ENCODE assay signal across 8 cellular contexts in the genomic region with DNA sequence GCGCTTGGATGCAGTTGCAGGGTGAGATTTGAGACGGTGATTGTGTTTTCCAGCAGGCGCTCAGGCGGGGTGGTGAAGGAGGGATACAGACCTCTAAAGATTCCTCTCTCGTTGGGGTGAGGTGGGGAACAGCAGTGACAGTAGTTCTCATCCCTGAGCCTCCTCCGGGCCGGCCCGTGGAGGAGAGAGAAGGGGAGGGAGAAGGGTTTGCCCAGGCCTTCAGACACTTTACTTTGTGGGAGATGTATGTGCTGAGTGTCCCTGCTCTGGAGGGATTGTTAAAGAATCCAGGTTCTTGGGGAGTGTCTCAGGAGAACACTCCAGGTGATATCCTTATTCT. TPM values are rescaled to one million over a fixed set of nuclear protein-coding genes. Genes with fewer than 3 reads are reported as not detected.
A peak's percentile ranks its signal among the peaks of the same experiment; 100 is the strongest.
DNase-seq lines count a peak whose midpoint lies in the region; ATAC-seq and TF ChIP-seq lines count a peak whose summit lies in the region.

No MANE protein-coding gene starts in this region.

- peak overlapping the region; percentile 100 for H3K4me3 Mint-ChIP-seq in activated CD4-positive, alpha-beta T cell treated with anti-CD3 and anti-CD28 coated beads, Interleukin-2, amount 10 ng/mL, durations not matched to agents 7 days and 5 days

- H3K27ac ChIP-seq in SK-N-SH (ENCODE audit: low read depth in 2 of 2, low read length in 1 of 2) (peak overlapping the region; percentile 73 to 92; a peak in 3 of 4 replicates), gastroesophageal sphincter (peak overlapping the region; percentile 68 to 96 (median 88))

- H3K4me1 ChIP-seq in SK-N-SH (ENCODE audit: control insufficient read depth in 1 of 2, insufficient read depth in 2 of 2, low read depth in 1 of 2, low read length in 1 of 2) (peaks cover 0 to 8% of the 10 kb centered on the region in 2 experiments; a peak in 2 of 4 replicates), gastroesophageal sphincter (peaks cover 0 to 24% (median 9%) of the 10 kb centered on the region in 3 donors)

- H3K9ac ChIP-seq in SK-N-SH: peak overlapping the region; percentile 69

- H3K27me3 ChIP-seq in SK-N-SH (ENCODE audit: insufficient read depth) (no peaks in the 10 kb centered on the region), gastroesophageal sphincter (no peaks in the 10 kb centered on the region)

- H3K36me3 ChIP-seq in SK-N-SH (replicated peaks in 1 of 2; ENCODE audit: control insufficient read depth in 1 of 2, insufficient read depth in 2 of 2, low read length in 1 of 2) (no peaks in the 10 kb centered on the region), gastroesophageal sphincter (no peaks in the 10 kb centered on the region)

- no peak for DNase-seq in activated CD4-positive, alpha-beta T cell treated with anti-CD3 and anti-CD28 coated beads, Interleukin-2, amount 10 ng/mL, durations not matched to agents 7 days and 5 days
- no peak for DNase-seq in activated CD4-positive, alpha-beta T cell treated with anti-CD3 and anti-CD28 coated beads, Interleukin-2, amount 50 U/mL, for 4 hours
- DNase-seq in SK-N-SH (peak; percentile 51), sciatic nerve (ENCODE audit: low spot score) (no peak), DMS114 treated with DMSO at 0.1 percent for 48 hours (lab: John Stamatoyannopoulos, UW; ENCODE audit: unreplicated experiment) (no peak), NCI-H1930 (lab: John Stamatoyannopoulos, UW) (no peak), RPMI8226 (no peak)

- H3K27me3 Mint-ChIP-seq in activated CD4-positive, alpha-beta T cell treated with anti-CD3 and anti-CD28 coated beads, Interleukin-2, amount 10 ng/mL, durations not matched to agents 7 days and 5 days: peaks cover 10% of the 10 kb centered on the region

- H3K9me3 ChIP-seq in SK-N-SH (no peaks in the 10 kb centered on the region), gastroesophageal sphincter (no peaks in the 10 kb centered on the region)

- no peak for TF ChIP-seq CTCF in SK-N-SH (IDR thresholded peaks at IDR 0.05)
- no peak for TF ChIP-seq CTCF in gastroesophageal sphincter (IDR thresholded peaks at IDR 0.05)

- no peaks in the 10 kb centered on the region for H3K9me3 Mint-ChIP-seq in activated CD4-positive, alpha-beta T cell treated with anti-CD3 and anti-CD28 coated beads, Interleukin-2, amount 10 ng/mL, durations not matched to agents 7 days and 5 days

- H4K20me1 ChIP-seq in SK-N-SH (ENCODE audit: insufficient read depth): no peaks in the 10 kb centered on the region

- H3K9me2 ChIP-seq in SK-N-SH: no peaks in the 10 kb centered on the region

- H3K79me2 ChIP-seq in SK-N-SH (ENCODE audit: insufficient read depth): peaks cover 18% of the 10 kb centered on the region; the same call in 1 of the 2 replicates

- TF ChIP-seq POLR2A in gastroesophageal sphincter (IDR thresholded peaks at IDR 0.05): no peak

- H2AFZ ChIP-seq in SK-N-SH (ENCODE audit: low read depth): peak overlapping the region; percentile 95

- CTCF ChIA-PET in activated CD4-positive, alpha-beta T cell treated with anti-CD3 and anti-CD28 coated beads, Interleukin-2, amount 10 ng/mL, durations not matched to agents 7 days and 5 days (lab: Charles Lee): interaction anchor here (0.6 to 2.0 kb wide), 10 partner anchors 9 to 456 kb away, joined by 3 to 11 read pairs (median 7); a partner anchor contains a TSS
- CTCF ChIA-PET in SK-N-SH (lab: Yijun Ruan, JAX): interaction anchor here (1.0 to 5.7 kb wide), 10 partner anchors 9 to 92 kb away, joined by 3 to 35 read pairs (median 6); a partner anchor contains a TSS

- ATAC-seq in gastroesophageal sphincter (peak; percentile 27), sciatic nerve (peak; percentile 44)

- H3K4me1 Mint-ChIP-seq in activated CD4-positive, alpha-beta T cell treated with anti-CD3 and anti-CD28 coated beads, Interleukin-2, amount 10 ng/mL, durations not matched to agents 7 days and 5 days: peaks cover 38% of the 10 kb centered on the region

- H3K4me3 ChIP-seq in SK-N-SH (ENCODE audit: low read depth in 2 of 2, low read length in 1 of 2): peak overlapping the region; percentile 73 to 90
- peak overlapping the region; percentile 69 to 74 for H3K4me3 ChIP-seq in gastroesophageal sphincter

- no peak for TF ChIP-seq RAD21 in SK-N-SH (IDR thresholded peaks at IDR 0.05; ENCODE audit: low read length)

- no peak for TF ChIP-seq EP300 in SK-N-SH (IDR thresholded peaks at IDR 0.05; ENCODE audit: borderline replicate concordance in 1 of 2, low read depth in 1 of 2, low read length in 1 of 2)
- no peak for TF ChIP-seq EP300 in gastroesophageal sphincter (IDR thresholded peaks at IDR 0.05)

- WGBS in SK-N-SH (ENCODE audit: low lambda C conversion rate): no CpG with 5 or more reads among the region's 8 CpGs
- WGBS in gastroesophageal sphincter (ENCODE audit: low coverage in 1 of 2), 2 donors: 0 to 1% methylated on average over 7 to 8 of the region's 8 CpGs

- H3K27ac Mint-ChIP-seq in activated CD4-positive, alpha-beta T cell treated with anti-CD3 and anti-CD28 coated beads, Interleukin-2, amount 10 ng/mL, durations not matched to agents 7 days and 5 days: peak overlapping the region; percentile 96

- peaks cover 10% of the 10 kb centered on the region for H3K36me3 Mint-ChIP-seq in activated CD4-positive, alpha-beta T cell treated with anti-CD3 and anti-CD28 coated beads, Interleukin-2, amount 10 ng/mL, durations not matched to agents 7 days and 5 days (ENCODE audit: low read depth)

- intact Hi-C loops in sciatic nerve (cut with DNase I): no loop called here

- H3K4me2 ChIP-seq in SK-N-SH: peak overlapping the region; percentile 90

- H3F3A ChIP-seq in SK-N-SH (replicated peaks; ENCODE audit: insufficient read depth): peaks cover 8% of the 10 kb centered on the region

- POLR2A ChIA-PET in activated CD4-positive, alpha-beta T cell treated with anti-CD3 and anti-CD28 coated beads, Interleukin-2, amount 10 ng/mL, durations not matched to agents 7 days and 5 days (lab: Charles Lee): interaction anchor here (1.9 kb wide), 1 partner anchor 76 kb away, joined by 11 read pairs; no protein-coding TSS in a partner anchor
- POLR2A ChIA-PET in SK-N-SH (lab: Yijun Ruan, JAX): interaction anchor here (0.7 to 1.9 kb wide), 4 partner anchors 56 to 89 kb away, joined by 3 to 50 read pairs (median 4); a partner anchor contains a TSS

TF ChIP-seq in SK-N-SH, 30 proteins besides CTCF, POLR2A, EP300 and RAD21 (continues in another document):
- TF ChIP-seq, protein P1, sequence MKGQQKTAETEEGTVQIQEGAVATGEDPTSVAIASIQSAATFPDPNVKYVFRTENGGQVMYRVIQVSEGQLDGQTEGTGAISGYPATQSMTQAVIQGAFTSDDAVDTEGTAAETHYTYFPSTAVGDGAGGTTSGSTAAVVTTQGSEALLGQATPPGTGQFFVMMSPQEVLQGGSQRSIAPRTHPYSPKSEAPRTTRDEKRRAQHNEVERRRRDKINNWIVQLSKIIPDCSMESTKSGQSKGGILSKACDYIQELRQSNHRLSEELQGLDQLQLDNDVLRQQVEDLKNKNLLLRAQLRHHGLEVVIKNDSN (IDR thresholded peaks at IDR 0.05; ENCODE audit: borderline replicate concordance, low read depth): no peak
- TF ChIP-seq JUND (IDR thresholded peaks at IDR 0.05) (no peak), MEF2A (IDR thresholded peaks at IDR 0.05; ENCODE audit: borderline replicate concordance, low read depth) (no peak), MXI1 (IDR thresholded peaks at IDR 0.05; ENCODE audit: low read depth, low read length) (no peak), TEAD4 (IDR thresholded peaks at IDR 0.05; ENCODE audit: borderline replicate concordance, insufficient read depth) (no peak), SMC3 (IDR thresholded peaks at IDR 0.05; ENCODE audit: low read depth, low read length) (no peak), FOXJ3 (CRISPR knock-in tag; IDR thresholded peaks at IDR 0.05) (no peak)

RNA-seq across cellular contexts. Expression of a gene that starts 41.0 kb away (rescaled TPM):
- total RNA-seq in activated CD4-positive, alpha-beta T cell treated with anti-CD3 and anti-CD28 coated beads, Interleukin-2, amount 10 ng/mL, durations not matched to agents 7 days and 5 days: 100 to 1,000 TPM; 329 to 391 TPM
- polyA plus RNA-seq in SK-N-SH (2012; rRNA removed): 52.4 and 83.7 TPM in 2 replicates
- polyA plus RNA-seq in SK-N-SH (2012; cell fraction: cytosol; rRNA removed): 51.2 and 54.6 TPM in 2 replicates
- polyA plus RNA-seq in SK-N-SH (2012; cell fraction: nucleus; rRNA removed): 25.2 and 32.3 TPM in 2 replicates
- 10 to 100 TPM; 12.9 to 19.7 (median 15.8) TPM for total RNA-seq in gastroesophageal sphincter
- total RNA-seq in sciatic nerve: 41.1 TPM

RNA-seq across cellular contexts. Expression of a gene that starts 41.5 kb away (rescaled TPM):
- 100 to 1,000 TPM; 396 to 441 TPM for total RNA-seq in activated CD4-positive, alpha-beta T cell treated with anti-CD3 and anti-CD28 coated beads, Interleukin-2, amount 10 ng/mL, durations not matched to agents 7 days and 5 days
- polyA plus RNA-seq in SK-N-SH (2012; rRNA removed): 31.1 and 35.7 TPM in 2 replicates
- 21.3 and 29.1 TPM in 2 replicates for polyA plus RNA-seq in SK-N-SH (2012; cell fraction: cytosol; rRNA removed)
- 34.6 and 35.9 TPM in 2 replicates for polyA plus RNA-seq in SK-N-SH (2012; cell fraction: nucleus; rRNA removed)
- total RNA-seq in gastroesophageal sphincter: 10 to 100 TPM; 24.6 to 41.8 (median 26.5) TPM
- 32.8 TPM for total RNA-seq in sciatic nerve

RNA-seq across cellular contexts. Expression of a gene that starts 45.9 kb away (rescaled TPM):
- total RNA-seq in activated CD4-positive, alpha-beta T cell treated with anti-CD3 and anti-CD28 coated beads, Interleukin-2, amount 10 ng/mL, durations not matched to agents 7 days and 5 days: 1 to 10 TPM; 8.1 to 8.5 TPM
- 0.10 TPM in 1 of 2 replicates, not detected in the other for polyA plus RNA-seq in SK-N-SH (2012; rRNA removed)
- 0.03 TPM in 1 of 2 replicates, not detected in the other for polyA plus RNA-seq in SK-N-SH (2012; cell fraction: cytosol; rRNA removed)
- 0.05 and 0.06 TPM in 2 replicates for polyA plus RNA-seq in SK-N-SH (2012; cell fraction: nucleus; rRNA removed)
- 10 to 100 TPM in 2 of 4 donors, 1 to 10 TPM in 2; 7.3 to 26.0 (median 11.6) TPM for total RNA-seq in gastroesophageal sphincter
- 46.9 TPM for total RNA-seq in sciatic nerve

RNA-seq across cellular contexts. Expression of a gene that starts 51.1 kb away (rescaled TPM):
- 100 to 1,000 TPM; 307 to 379 TPM for total RNA-seq in activated CD4-positive, alpha-beta T cell treated with anti-CD3 and anti-CD28 coated beads, Interleukin-2, amount 10 ng/mL, durations not matched to agents 7 days and 5 days
- polyA plus RNA-seq in SK-N-SH (2012; rRNA removed): 52.8 and 55.7 TPM in 2 replicates
- 46.3 and 55.0 TPM in 2 replicates for polyA plus RNA-seq in SK-N-SH (2012; cell fraction: cytosol; rRNA removed)
- 36.6 and 41.1 TPM in 2 replicates for polyA plus RNA-seq in SK-N-SH (2012; cell fraction: nucleus; rRNA removed)
- 10 to 100 TPM; 20.2 to 49.9 (median 36.7) TPM for total RNA-seq in gastroesophageal sphincter
- 39.3 TPM for total RNA-seq in sciatic nerve

RNA-seq across cellular contexts. Expression of a gene that starts 56.4 kb away (rescaled TPM):
- total RNA-seq in activated CD4-positive, alpha-beta T cell treated with anti-CD3 and anti-CD28 coated beads, Interleukin-2, amount 10 ng/mL, durations not matched to agents 7 days and 5 days: 100 to 1,000 TPM; 332 to 337 TPM
- polyA plus RNA-seq in SK-N-SH (2012; rRNA removed): 14.0 and 19.9 TPM in 2 replicates
- polyA plus RNA-seq in SK-N-SH (2012; cell fraction: cytosol; rRNA removed): 10.9 and 11.2 TPM in 2 replicates
- polyA plus RNA-seq in SK-N-SH (2012; cell fraction: nucleus; rRNA removed): 48.4 and 53.9 TPM in 2 replicates
- total RNA-seq in gastroesophageal sphincter: 10 to 100 TPM in 3 of 4 donors, 1 to 10 TPM in 1; 6.9 to 16.0 (median 11.1) TPM
- total RNA-seq in sciatic nerve: 26.3 TPM

Comparison
In these comparisons a context has a peak if more than half of its experiments do, and no peak if none do; other contexts are left out.
1. RNA of a gene that starts 41.5 kb away (total RNA-seq): 396 to 441 TPM in activated CD4-positive, alpha-beta T cell treated with anti-CD3 and anti-CD28 coated beads, Interleukin-2, amount 10 ng/mL, durations not matched to agents 7 days and 5 days; 32.8 TPM in sciatic nerve (single experiment) and 24.6 to 41.8 TPM in gastroesophageal sphincter; every median in the first group is over 4 times any median in the second.